19 cellular contexts compared by ENCODE assay signal in genomic region chr14:55383541-55384140, GRCh38. TPM values are rescaled to one million over a fixed set of nuclear protein-coding genes. Genes with fewer than 3 reads are reported as not detected.
A peak's percentile ranks its signal among the peaks of the same experiment; 100 is the strongest.
DNase-seq lines count a peak whose midpoint lies in the region; ATAC-seq and TF ChIP-seq lines count a peak whose summit lies in the region.
"Had no signal": no experiment of that assay in that cellular context is flagged by ENCODE, and none has a peak within 500 bp of the region (broad histone marks: within the 10 kb centered on the region; RNA-seq: fewer than 3 reads in every experiment).

No MANE protein-coding gene starts in this region.

- peaks cover 31% of the 10 kb centered on the region for H3K36me3 Mint-ChIP-seq in activated naive CD4-positive, alpha-beta T cell treated with anti-CD3 and anti-CD28 coated beads, Interleukin-2, amount 50 U/mL, for 24 hours

- no peaks in the 10 kb centered on the region for H3K27me3 ChIP-seq in thyroid gland

- peaks cover 4% of the 10 kb centered on the region for H3K9me3 Mint-ChIP-seq in activated naive CD4-positive, alpha-beta T cell treated with anti-CD3 and anti-CD28 coated beads, Interleukin-2, amount 50 U/mL, for 24 hours
- H3K9me3 Mint-ChIP-seq: IgD-negative memory B cell; nephron; stimulated activated naive B cell treated with anti-CD40 and anti-IgM and Interleukin-4, amounts not matched to agents 10 μg/mL and 1 μg/mL and 100 μg/mL, for 72 hours had no signal

- TF ChIP-seq CTCF in thyroid gland (IDR thresholded peaks at IDR 0.05): no peak

- H3K27ac Mint-ChIP-seq in activated naive CD4-positive, alpha-beta T cell treated with anti-CD3 and anti-CD28 coated beads, Interleukin-2, amount 50 U/mL, for 24 hours: peak overlapping the region; percentile 66
- H3K27ac Mint-ChIP-seq: IgD-negative memory B cell, nephron had no signal

- H3K27me3 Mint-ChIP-seq in activated naive CD4-positive, alpha-beta T cell treated with anti-CD3 and anti-CD28 coated beads, Interleukin-2, amount 50 U/mL, for 24 hours: no peaks in the 10 kb centered on the region
- H3K27me3 Mint-ChIP-seq: IgD-negative memory B cell; stimulated activated naive B cell treated with anti-CD40 and anti-IgM and Interleukin-4, amounts not matched to agents 10 μg/mL and 1 μg/mL and 100 μg/mL, for 72 hours had no signal

- peak overlapping the region; percentile 57 to 92 (median 79) for H3K27ac ChIP-seq in thyroid gland
- H3K27ac ChIP-seq: lower lobe of right lung had no signal

- ATAC-seq in left ventricle myocardium superior (peak; percentile 81), HG02852 (IDR thresholded peaks at IDR 0.05; ENCODE audit: unreplicated experiment) (no peak)
- ATAC-seq: stimulated activated naive B cell treated with anti-CD40 and anti-IgM and Interleukin-4, amounts not matched to agents 10 μg/mL and 1 μg/mL and 100 μg/mL, for 72 hours had no signal

- intact Hi-C loops in left ventricle myocardium superior (cut with micrococcal nuclease) (no loop called here), thyroid gland (cut with DNase I) (no loop called here)

- no peak overlapping the region for H3K4me3 Mint-ChIP-seq in activated naive CD4-positive, alpha-beta T cell treated with anti-CD3 and anti-CD28 coated beads, Interleukin-2, amount 50 U/mL, for 24 hours
- H3K4me3 Mint-ChIP-seq: IgD-negative memory B cell; nephron; stimulated activated naive B cell treated with anti-CD40 and anti-IgM and Interleukin-4, amounts not matched to agents 10 μg/mL and 1 μg/mL and 100 μg/mL, for 72 hours had no signal

- H3K4me1 ChIP-seq in thyroid gland: peaks cover 27 to 35% of the 10 kb centered on the region in 2 donors
- H3K4me1 ChIP-seq: lower lobe of right lung had no signal

- no peak for DNase-seq in activated naive CD4-positive, alpha-beta T cell treated with anti-CD3 and anti-CD28 coated beads, Interleukin-2, amount 50 U/mL, for 16 hours
- DNase-seq in UCSD-AML1 (lab: John Stamatoyannopoulos, UW; ENCODE audit: unreplicated experiment): peak; percentile 29
- no peak for DNase-seq in left ventricle myocardium superior
- peak in 1 of 2 donors; percentile 5 for DNase-seq in thyroid gland
- no peak for DNase-seq in NCI-H2081 (lab: John Stamatoyannopoulos, UW)
- no peak for DNase-seq in T1000 (lab: John Stamatoyannopoulos, UW)
- DNase-seq: amygdala; Calu3; cortex of kidney; lower lobe of right lung; NCI-H1105; stimulated activated naive B cell treated with anti-CD40 and anti-IgM and Interleukin-4, amounts not matched to agents 10 μg/mL and 1 μg/mL and 100 μg/mL, for 72 hours; SW 1271 had no signal

- no peak overlapping the region for H3K4me3 ChIP-seq in thyroid gland (replicated peaks in 1 of 3)
- H3K4me3 ChIP-seq: lower lobe of right lung had no signal

- 86% methylated on average over 5 of the region's 5 CpGs for WGBS in thyroid gland, 2 donors

- peaks cover 18 to 22% of the 10 kb centered on the region in 2 donors for H3K36me3 ChIP-seq in thyroid gland

- no peak for TF ChIP-seq POLR2A in thyroid gland (IDR thresholded peaks at IDR 0.05)

- no peaks in the 10 kb centered on the region for H3K9me3 ChIP-seq in thyroid gland
- H3K9me3 ChIP-seq: lower lobe of right lung had no signal

- H3K4me1 Mint-ChIP-seq in activated naive CD4-positive, alpha-beta T cell treated with anti-CD3 and anti-CD28 coated beads, Interleukin-2, amount 50 U/mL, for 24 hours: peaks cover 37% of the 10 kb centered on the region
- H3K4me1 Mint-ChIP-seq: nephron had no signal

RNA-seq across cellular contexts. Expression of gene ATG14, which starts 28.0 kb away (rescaled TPM):
- total RNA-seq in left ventricle myocardium superior (17.3 TPM), thyroid gland (10 to 100 TPM; 13.3 to 22.2 (median 19.1) TPM)

RNA-seq across cellular contexts. Expression of gene TBPL2, which starts 56.8 kb away (rescaled TPM):
- not detected for total RNA-seq in left ventricle myocardium superior
- not detected for total RNA-seq in thyroid gland
- total RNA-seq: A673, Calu3, epithelial cell of proximal tubule, lower lobe of right lung had no signal
